Comparison of ENCODE assay signal across 2 cellular contexts in genomic region chr3:141521781-141522180, GRCh38.
TF ChIP-seq lines count a peak whose summit lies in the region.

No MANE protein-coding gene starts in this region.

TF ChIP-seq in IMR-90, 13 proteins besides CTCF, POLR2A, EP300 and RAD21:
- TF ChIP-seq FOS (IDR thresholded peaks at IDR 0.05; ENCODE audit: low read depth, low read length) (no peak), MAFK (IDR thresholded peaks at IDR 0.05; ENCODE audit: low read depth, low read length) (peak; percentile 76)

TF ChIP-seq in WTC11, 78 proteins besides CTCF, POLR2A, EP300 and RAD21:
- TF ChIP-seq IRF1 (CRISPR knock-in tag; IDR thresholded peaks at IDR 0.05) (no peak), SMAD4 (CRISPR knock-in tag; IDR thresholded peaks at IDR 0.05) (no peak), MXD4 (CRISPR knock-in tag; IDR thresholded peaks at IDR 0.05; ENCODE audit: borderline replicate concordance) (no peak), ERG (CRISPR knock-in tag; IDR thresholded peaks at IDR 0.05) (no peak)
TF ChIP-seq in WTC11: peak in this region for 0.
